26 cellular contexts compared by ENCODE assay signal in the genomic region with DNA sequence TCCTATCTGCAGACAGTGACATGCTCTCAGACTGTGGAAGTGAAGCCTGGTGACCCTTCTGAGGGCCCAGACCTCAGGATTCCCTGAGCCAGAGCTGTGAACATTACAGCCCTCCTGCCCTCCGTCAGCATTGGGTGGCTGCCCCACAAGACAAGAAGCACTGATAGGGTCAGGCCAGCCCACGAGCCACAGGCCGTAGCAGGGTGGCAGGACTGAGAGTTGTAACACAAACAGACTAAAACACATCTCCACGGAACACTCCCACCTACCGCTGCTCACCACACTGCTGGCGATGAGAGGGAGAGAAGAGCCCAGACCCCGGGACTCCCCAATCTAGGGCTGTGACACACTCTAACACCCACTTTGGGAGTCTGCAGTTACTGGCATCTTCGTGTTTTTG.
"Had no signal": no experiment of that assay in that cellular context is flagged by ENCODE, and none has a peak within 500 bp of the region (broad histone marks: within the 10 kb centered on the region; RNA-seq: fewer than 3 reads in every experiment).

No MANE protein-coding gene starts in this region.

- H3K27ac Mint-ChIP-seq: activated CD8-positive, alpha-beta T cell treated with anti-CD3 and anti-CD28 coated beads, Interleukin-2, amount 10 ng/mL, durations not matched to agents 7 days and 5 days; activated naive CD4-positive, alpha-beta T cell treated with anti-CD3 and anti-CD28 coated beads, Interleukin-2, amount 50 U/mL, for 24 hours; brain had no signal

- DNase-seq: activated CD4-positive, alpha-beta T cell treated with anti-CD3 and anti-CD28 coated beads for 48 hours; activated CD4-positive, alpha-beta T cell treated with anti-CD3 and anti-CD28 coated beads, Interleukin-2, amount 50 U/mL, for 4 hours; activated CD4-positive, CD25-positive, alpha-beta regulatory T cell treated with anti-CD3 and anti-CD28 coated beads, Interleukin-2, amount 50 U/mL, for 72 hours; activated CD8-positive, alpha-beta memory T cell treated with anti-CD3 and anti-CD28 coated beads, Interleukin-2, amount 50 U/mL, for 48 hours; activated CD8-positive, alpha-beta T cell treated with anti-CD3 and anti-CD28 coated beads, Interleukin-2, amount 10 ng/mL, durations not matched to agents 7 days and 5 days; activated naive CD4-positive, alpha-beta T cell; activated T-cell treated with anti-CD3 and anti-CD28 coated beads, Interleukin-2, amount 50 U/mL, for 1 hour; amygdala; MG63; MV-4-11; NCI-H1092 treated with DMSO at 0.1 percent for 48 hours; NCI-H1436; NCI-H1694 treated with DMSO at 0.1 percent for 48 hours; NCI-H2029 treated with DMSO at 0.1 percent for 48 hours; NCI-H345; NCI-H510A; NCI-H526 treated with DMSO at 0.1 percent for 48 hours; Peyer's patch; Right ventricle myocardium superior; SJCRH30; SK-N-SH; T-helper 1 cell; WERI-Rb-1 had no signal

- H3K4me3 Mint-ChIP-seq: activated CD8-positive, alpha-beta T cell treated with anti-CD3 and anti-CD28 coated beads, Interleukin-2, amount 10 ng/mL, durations not matched to agents 7 days and 5 days; activated naive CD4-positive, alpha-beta T cell treated with anti-CD3 and anti-CD28 coated beads, Interleukin-2, amount 50 U/mL, for 24 hours; brain had no signal

- H3K27me3 ChIP-seq: MG63, Peyer's patch, SJCRH30 had no signal

- H3K9me3 ChIP-seq: MG63, Peyer's patch, SJCRH30, SK-N-SH had no signal

- H3K4me1 ChIP-seq: Peyer's patch, SJCRH30 had no signal

- H3K27ac ChIP-seq: Peyer's patch, RWPE1, SJCRH30, WERI-Rb-1 had no signal

- H3K4me3 ChIP-seq: MG63, Peyer's patch, SJCRH30 had no signal

- H3K9ac ChIP-seq: SK-N-SH had no signal

- H3K9me3 Mint-ChIP-seq: activated naive CD4-positive, alpha-beta T cell treated with anti-CD3 and anti-CD28 coated beads, Interleukin-2, amount 50 U/mL, for 24 hours had no signal

- ATAC-seq: activated CD8-positive, alpha-beta T cell treated with anti-CD3 and anti-CD28 coated beads, Interleukin-2, amount 10 ng/mL, durations not matched to agents 7 days and 5 days had no signal

- H3K27me3 Mint-ChIP-seq: activated naive CD4-positive, alpha-beta T cell treated with anti-CD3 and anti-CD28 coated beads, Interleukin-2, amount 50 U/mL, for 24 hours; brain had no signal

- H3K4me1 Mint-ChIP-seq: activated naive CD4-positive, alpha-beta T cell treated with anti-CD3 and anti-CD28 coated beads, Interleukin-2, amount 50 U/mL, for 24 hours had no signal

- H3K4me2 ChIP-seq: SK-N-SH had no signal

- H3K36me3 Mint-ChIP-seq: activated naive CD4-positive, alpha-beta T cell treated with anti-CD3 and anti-CD28 coated beads, Interleukin-2, amount 50 U/mL, for 24 hours had no signal

- H3K36me3 ChIP-seq: MG63, Peyer's patch, SJCRH30, WERI-Rb-1 had no signal
